ENCODE assay signal across 22 cellular contexts in the genomic region with DNA sequence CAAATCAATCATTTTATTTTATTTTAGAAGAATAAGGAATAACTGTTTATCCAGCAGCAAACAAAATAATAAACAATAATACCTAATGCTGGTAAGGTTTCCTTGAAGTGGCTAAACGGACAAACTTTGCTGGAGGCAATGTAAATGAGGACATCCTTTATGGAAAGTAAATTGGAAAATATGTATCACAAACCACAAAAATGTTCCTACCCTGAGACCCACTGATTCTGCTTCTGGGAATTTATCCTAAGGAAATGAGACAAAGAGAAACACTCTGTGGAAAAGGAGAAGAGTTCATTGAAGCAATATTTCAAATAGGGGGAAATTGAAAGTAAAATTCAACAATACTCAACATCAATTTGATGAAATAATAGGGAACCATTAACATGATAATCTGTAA. TPM values are rescaled to one million over a fixed set of nuclear protein-coding genes. Genes with fewer than 3 reads are reported as not detected.
DNase-seq lines count a peak whose midpoint lies in the region; ATAC-seq and TF ChIP-seq lines count a peak whose summit lies in the region.
"Had no signal": no experiment of that assay in that cellular context is flagged by ENCODE, and none has a peak within 500 bp of the region (broad histone marks: within the 10 kb centered on the region; RNA-seq: fewer than 3 reads in every experiment).

No MANE protein-coding gene starts in this region.

- H3K9ac ChIP-seq in Loucy (ENCODE audit: low read depth, low read length, poor library complexity, severe bottlenecking) = no peak overlapping the region
- H3K9ac ChIP-seq: BLaER1 treated with 17β-estradiol and CSF1 and Interleukin-3, amounts not matched to agents 10 nM and 100 nM had no signal

- H3K9me3 ChIP-seq in Loucy (ENCODE audit: insufficient read depth, low read depth, low read length) = no peaks in the 10 kb centered on the region
- no peaks in the 10 kb centered on the region for H3K9me3 ChIP-seq in body of pancreas
- H3K9me3 ChIP-seq: BLaER1 treated with 17β-estradiol and CSF1 and Interleukin-3, amounts not matched to agents 10 nM and 100 nM; heart right ventricle; pancreas; right lobe of liver; tibial nerve had no signal

- DNase-seq in astrocyte of the hippocampus (ENCODE audit: low read depth, low spot score) (peak; percentile 11), fibroblast of pulmonary artery (ENCODE audit: low read depth) (peak; percentile 69), stromal cell of bone marrow (ENCODE audit: low read depth) (peak; percentile 16), C1 segment of cervical spinal cord (lab: John Stamatoyannopoulos, UW) (no peak), body of pancreas (no peak), DMS53 treated with DMSO at 0.1 percent for 48 hours (lab: John Stamatoyannopoulos, UW; ENCODE audit: unreplicated experiment) (no peak)
- DNase-seq: activated CD4-positive, CD25-positive, alpha-beta regulatory T cell; activated CD8-positive, alpha-beta T cell treated with anti-CD3 and anti-CD28 coated beads for 36 hours; activated naive CD4-positive, alpha-beta T cell treated with anti-CD3 and anti-CD28 coated beads for 36 hours; activated T-cell treated with anti-CD3 and anti-CD28 coated beads, Interleukin-2, amount 50 U/mL, for 1 hour; H9; heart right ventricle; NCI-H1436 treated with DMSO at 0.1 percent for 48 hours; NCI-H2171; NCI-H69; pancreas; right lobe of liver had no signal

- intact Hi-C loops in body of pancreas (cut with DNase I) = no loop called here

- ATAC-seq in body of pancreas = no peak
- ATAC-seq: activated CD8-positive, alpha-beta T cell treated with anti-CD3 and anti-CD28 coated beads for 36 hours; heart right ventricle; pancreas; right lobe of liver; stimulated activated memory B cell treated with anti-CD40 and anti-IgM and Interleukin-4, amounts not matched to agents 10 μg/mL and 1 μg/mL and 100 μg/mL, for 72 hours had no signal

- no peaks in the 10 kb centered on the region for H3K27me3 ChIP-seq in Loucy (ENCODE audit: insufficient read depth, low read length, poor library complexity, severe bottlenecking)
- H3K27me3 ChIP-seq in body of pancreas = no peaks in the 10 kb centered on the region
- H3K27me3 ChIP-seq: BLaER1 treated with 17β-estradiol and CSF1 and Interleukin-3, amounts not matched to agents 10 nM and 100 nM; pancreas; right lobe of liver; tibial nerve had no signal

- peaks cover 13% of the 10 kb centered on the region for H3K4me1 ChIP-seq in Loucy (ENCODE audit: insufficient read depth, low read length, poor library complexity, severe bottlenecking)
- peaks cover 14% of the 10 kb centered on the region for H3K4me1 ChIP-seq in body of pancreas
- H3K4me1 ChIP-seq: pancreas had no signal

- no peak for TF ChIP-seq CTCF in Loucy (conservative IDR thresholded peaks at IDR 0.05; ENCODE audit: low read length)
- TF ChIP-seq CTCF in fibroblast of pulmonary artery (IDR thresholded peaks at IDR 0.05; ENCODE audit: low read length, missing control alignments) = no peak
- TF ChIP-seq CTCF in body of pancreas (IDR thresholded peaks at IDR 0.05) = no peak

- H3K4me3 ChIP-seq in Loucy (ENCODE audit: low read length, poor library complexity, severe bottlenecking) = no peak overlapping the region
- H3K4me3 ChIP-seq in fibroblast of pulmonary artery (replicated peaks; ENCODE audit: low read depth, low read length) = no peak overlapping the region
- H3K4me3 ChIP-seq in body of pancreas = no peak overlapping the region
- H3K4me3 ChIP-seq: BLaER1 treated with 17β-estradiol and CSF1 and Interleukin-3, amounts not matched to agents 10 nM and 100 nM; heart right ventricle; lung; pancreas; right lobe of liver; tibial nerve had no signal

- no peaks in the 10 kb centered on the region for H3K79me2 ChIP-seq in Loucy (ENCODE audit: insufficient read depth, low read length)

- H3K36me3 ChIP-seq in Loucy (ENCODE audit: insufficient read depth, low read length) = no peaks in the 10 kb centered on the region
- no peaks in the 10 kb centered on the region for H3K36me3 ChIP-seq in body of pancreas (replicated peaks in 1 of 2; ENCODE audit: insufficient read depth in 1 of 2, low read depth in 2 of 2)
- H3K36me3 ChIP-seq: BLaER1 treated with 17β-estradiol and CSF1 and Interleukin-3, amounts not matched to agents 10 nM and 100 nM; heart right ventricle; pancreas; right lobe of liver; tibial nerve had no signal

- H4K20me1 ChIP-seq in Loucy (ENCODE audit: insufficient read depth, low read length, poor library complexity, severe bottlenecking) = no peaks in the 10 kb centered on the region
- H4K20me1 ChIP-seq: BLaER1 treated with 17β-estradiol and CSF1 and Interleukin-3, amounts not matched to agents 10 nM and 100 nM had no signal

- no peak overlapping the region for H3K27ac ChIP-seq in body of pancreas
- H3K27ac ChIP-seq: BLaER1 treated with 17β-estradiol and CSF1 and Interleukin-3, amounts not matched to agents 10 nM and 100 nM; heart right ventricle; pancreas; right lobe of liver; tibial nerve had no signal

- TF ChIP-seq POLR2A in body of pancreas (IDR thresholded peaks at IDR 0.05) = no peak

- H3K4me2 ChIP-seq in Loucy (ENCODE audit: low read depth, low read length, poor library complexity, severe bottlenecking) = no peak overlapping the region

- WGBS in body of pancreas, 2 donors = 79 to 84% methylated on average over 1 of the region's 1 CpG

- no peaks in the 10 kb centered on the region for H3K9me2 ChIP-seq in Loucy (replicated peaks; ENCODE audit: low read depth, low read length)

- no peaks in the 10 kb centered on the region for H3F3A ChIP-seq in Loucy (ENCODE audit: low read depth)

- 0 out of 2 replicates have a peak overlapping the region, but pooled peaks have one; percentile 26 for H2AFZ ChIP-seq in Loucy (ENCODE audit: low read length)

RNA-seq across cellular contexts. Expression of a gene that starts 37.9 kb away (rescaled TPM):
- total RNA-seq in body of pancreas = 10 to 100 TPM; 21.1 to 22.1 TPM
- total RNA-seq: activated CD8-positive, alpha-beta T cell treated with anti-CD3 and anti-CD28 coated beads for 36 hours; activated naive CD4-positive, alpha-beta T cell treated with anti-CD3 and anti-CD28 coated beads for 36 hours had no signal

Comparison
In these comparisons a context has a peak if more than half of its experiments do, and no peak if none do; other contexts are left out.
1. DNase-seq: peak in astrocyte of the hippocampus (single experiment), fibroblast of pulmonary artery (single experiment) and stromal cell of bone marrow (single experiment); none in C1 segment of cervical spinal cord (0 of 14), body of pancreas (0 of 4) and DMS53 treated with DMSO at 0.1 percent for 48 hours (single experiment).